1 cellular context compared by ENCODE assay signal in the genomic region with DNA sequence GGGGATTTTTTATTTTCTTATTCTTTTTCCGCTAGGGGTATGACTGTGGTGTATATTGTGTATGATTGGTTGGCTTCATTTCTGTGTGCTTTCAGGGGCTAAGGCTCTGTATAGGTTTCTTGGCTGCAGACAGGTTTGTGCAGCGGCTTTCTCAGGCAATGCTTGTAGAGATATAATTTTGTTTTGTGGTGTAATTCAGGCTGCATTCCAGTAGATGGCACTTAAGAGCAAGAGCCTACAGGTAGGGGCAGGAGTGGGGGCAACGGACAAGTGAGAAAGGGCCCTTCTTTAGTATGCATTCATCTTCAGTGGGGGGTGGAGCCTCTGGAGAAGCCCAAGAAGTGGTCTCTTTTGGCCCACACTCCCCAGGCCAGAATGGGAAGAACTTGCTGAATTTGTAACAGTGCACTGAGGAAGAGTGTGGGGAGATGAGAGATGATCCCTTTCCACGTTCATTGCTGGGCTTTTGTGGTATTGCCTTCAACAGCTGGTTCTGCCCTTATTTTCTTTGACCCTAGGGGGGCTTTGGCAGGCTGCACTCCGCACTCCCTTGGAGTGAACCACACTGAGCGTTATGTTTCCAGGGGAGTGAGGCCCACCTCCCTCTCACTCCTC.
TF ChIP-seq lines count a peak whose summit lies in the region.

No MANE protein-coding gene starts in this region.

TF ChIP-seq in endothelial cell of umbilical vein, 7 proteins besides CTCF, POLR2A, EP300 and RAD21 (continued from another document):
- no peak for TF ChIP-seq GATA2 (IDR thresholded peaks at IDR 0.05; ENCODE audit: insufficient read depth, insufficient read length, low read depth, low read length)
- TF ChIP-seq FOS (IDR thresholded peaks at IDR 0.05; ENCODE audit: borderline replicate concordance, insufficient read depth, low read length) = no peak
- no peak for TF ChIP-seq MYC (IDR thresholded peaks at IDR 0.05; ENCODE audit: low read depth, low read length)
- TF ChIP-seq, protein P1, sequence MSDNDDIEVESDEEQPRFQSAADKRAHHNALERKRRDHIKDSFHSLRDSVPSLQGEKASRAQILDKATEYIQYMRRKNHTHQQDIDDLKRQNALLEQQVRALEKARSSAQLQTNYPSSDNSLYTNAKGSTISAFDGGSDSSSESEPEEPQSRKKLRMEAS (IDR thresholded peaks at IDR 0.05; ENCODE audit: insufficient read depth, insufficient read length) = no peak
- TF ChIP-seq POLR2AphosphoS5 (IDR thresholded peaks at IDR 0.05; ENCODE audit: insufficient read depth, low read depth, low read length) = no peak
- TF ChIP-seq EZH2 (IDR thresholded peaks at IDR 0.05; ENCODE audit: borderline replicate concordance, low read depth, low read length, severe bottlenecking) = no peak
